23 cellular contexts compared by ENCODE assay signal in genomic region chr6:126947070-126947469, GRCh38.
DNase-seq lines count a peak whose midpoint lies in the region; TF ChIP-seq lines count a peak whose summit lies in the region.
"Had no signal": no experiment of that assay in that cellular context is flagged by ENCODE, and none has a peak within 500 bp of the region (broad histone marks: within the 10 kb centered on the region; RNA-seq: fewer than 3 reads in every experiment).

No MANE protein-coding gene starts in this region.

- DNase-seq in HCEC 1CT (peak; percentile 33), epithelial cell of proximal tubule (ENCODE audit: low read depth) (peak; percentile 18), tibial artery (peak; percentile 87 to 90), NOMO-1 (lab: John Stamatoyannopoulos, UW; ENCODE audit: unreplicated experiment in 2 of 2) (no peak), SIG-M5 (lab: John Stamatoyannopoulos, UW) (no peak)
- no peak for DNase-seq in activated CD4-positive, CD25-positive, alpha-beta regulatory T cell (lab: John Stamatoyannopoulos, UW)
- DNase-seq: activated CD4-positive, alpha-beta T cell treated with anti-CD3 and anti-CD28 coated beads, Interleukin-2, amount 50 U/mL, for 48 hours; activated gamma-delta T cell treated with Interleukin-2 at 50 U/mL for 16 hours; activated T-cell treated with anti-CD3 and anti-CD28 coated beads for 4 hours; anterior cingulate cortex; effector memory CD8-positive, alpha-beta T cell; EL; hypothalamus; islet precursor cell; KG1; mesendoderm; NCI-H1048; NCI-H2081 treated with DMSO at 0.1 percent for 48 hours; trophoblast cell had no signal

- no peaks in the 10 kb centered on the region for H3K27me3 Mint-ChIP-seq in nephron (ENCODE audit: low read depth)
- H3K27me3 Mint-ChIP-seq: effector memory CD8-positive, alpha-beta T cell had no signal

- no peaks in the 10 kb centered on the region for H3K9me3 Mint-ChIP-seq in nephron
- H3K9me3 Mint-ChIP-seq: effector memory CD8-positive, alpha-beta T cell; neural crest cell; stimulated activated effector memory CD8-positive, alpha-beta T cell treated with anti-CD3 and anti-CD28 coated beads, Interleukin-12 subunit alpha, Interleukin-12 subunit beta, amount 100 ng/mL, for 72 hours had no signal

- no peaks in the 10 kb centered on the region for H3K36me3 Mint-ChIP-seq in nephron (ENCODE audit: low read depth)
- H3K36me3 Mint-ChIP-seq: stimulated activated effector memory CD8-positive, alpha-beta T cell treated with anti-CD3 and anti-CD28 coated beads, Interleukin-12 subunit alpha, Interleukin-12 subunit beta, amount 100 ng/mL, for 72 hours had no signal

- intact Hi-C loops in tibial artery (cut with DNase I; ENCODE audit: low total_unique reads): no loop called here

- H3K4me3 Mint-ChIP-seq in nephron: no peak overlapping the region
- H3K4me3 Mint-ChIP-seq: effector memory CD8-positive, alpha-beta T cell; neural crest cell; stimulated activated effector memory CD8-positive, alpha-beta T cell treated with anti-CD3 and anti-CD28 coated beads, Interleukin-12 subunit alpha, Interleukin-12 subunit beta, amount 100 ng/mL, for 72 hours had no signal

- H3K27me3 ChIP-seq in tibial artery: no peaks in the 10 kb centered on the region
- H3K27me3 ChIP-seq: BLaER1 treated with 17β-estradiol and CSF1 and Interleukin-3, amounts not matched to agents 10 nM and 100 nM had no signal

- H3K27ac ChIP-seq in tibial artery: peak overlapping the region; percentile 67 to 79
- H3K27ac ChIP-seq: BLaER1 treated with 17β-estradiol and CSF1 and Interleukin-3, amounts not matched to agents 10 nM and 100 nM had no signal

- peaks cover 0 to 47% (median 13%) of the 10 kb centered on the region in 4 donors for H3K4me1 ChIP-seq in tibial artery

- TF ChIP-seq CTCF in epithelial cell of proximal tubule (conservative IDR thresholded peaks at IDR 0.05; ENCODE audit: low read depth, low read length) (no peak), nephron (IDR thresholded peaks at IDR 0.05; ENCODE audit: unreplicated experiment in 3 of 3) (no peak), tibial artery (IDR thresholded peaks at IDR 0.05) (no peak)

- no peak overlapping the region for H3K4me3 ChIP-seq in epithelial cell of proximal tubule (ENCODE audit: low read depth, low read length)
- no peak overlapping the region for H3K4me3 ChIP-seq in tibial artery
- H3K4me3 ChIP-seq: BLaER1 treated with 17β-estradiol and CSF1 and Interleukin-3, amounts not matched to agents 10 nM and 100 nM had no signal

- peak overlapping the region in 2 of 3 experiments; percentile 82 to 89 for H3K27ac Mint-ChIP-seq in nephron
- H3K27ac Mint-ChIP-seq: effector memory CD8-positive, alpha-beta T cell; stimulated activated effector memory CD8-positive, alpha-beta T cell treated with anti-CD3 and anti-CD28 coated beads, Interleukin-12 subunit alpha, Interleukin-12 subunit beta, amount 100 ng/mL, for 72 hours had no signal

- H3K4me1 Mint-ChIP-seq in nephron: peaks cover 34% of the 10 kb centered on the region
- H3K4me1 Mint-ChIP-seq: neural crest cell; stimulated activated effector memory CD8-positive, alpha-beta T cell treated with anti-CD3 and anti-CD28 coated beads, Interleukin-12 subunit alpha, Interleukin-12 subunit beta, amount 100 ng/mL, for 72 hours had no signal

- H3K36me3 ChIP-seq in tibial artery: no peaks in the 10 kb centered on the region
- H3K36me3 ChIP-seq: BLaER1 treated with 17β-estradiol and CSF1 and Interleukin-3, amounts not matched to agents 10 nM and 100 nM had no signal

- H3K9me3 ChIP-seq in tibial artery: no peaks in the 10 kb centered on the region
- H3K9me3 ChIP-seq: BLaER1 treated with 17β-estradiol and CSF1 and Interleukin-3, amounts not matched to agents 10 nM and 100 nM had no signal

Comparison
In these comparisons a context has a peak if more than half of its experiments do, and no peak if none do; other contexts are left out.
1. DNase-seq: peak in HCEC 1CT (single experiment), epithelial cell of proximal tubule (single experiment) and tibial artery (2 of 2); none in activated CD4-positive, CD25-positive, alpha-beta regulatory T cell (0 of 4), NOMO-1 (0 of 2) and SIG-M5 (single experiment).